ENCODE assay signal across 1 cellular context in genomic region chr17:61462734-61463067, GRCh38.
TF ChIP-seq lines count a peak whose summit lies in the region.

No MANE protein-coding gene starts in this region.

TF ChIP-seq in IMR-90, 13 proteins besides CTCF, POLR2A, EP300 and RAD21 (continued from another document):
- TF ChIP-seq, protein P1, sequence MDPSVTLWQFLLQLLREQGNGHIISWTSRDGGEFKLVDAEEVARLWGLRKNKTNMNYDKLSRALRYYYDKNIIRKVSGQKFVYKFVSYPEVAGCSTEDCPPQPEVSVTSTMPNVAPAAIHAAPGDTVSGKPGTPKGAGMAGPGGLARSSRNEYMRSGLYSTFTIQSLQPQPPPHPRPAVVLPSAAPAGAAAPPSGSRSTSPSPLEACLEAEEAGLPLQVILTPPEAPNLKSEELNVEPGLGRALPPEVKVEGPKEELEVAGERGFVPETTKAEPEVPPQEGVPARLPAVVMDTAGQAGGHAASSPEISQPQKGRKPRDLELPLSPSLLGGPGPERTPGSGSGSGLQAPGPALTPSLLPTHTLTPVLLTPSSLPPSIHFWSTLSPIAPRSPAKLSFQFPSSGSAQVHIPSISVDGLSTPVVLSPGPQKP (IDR thresholded peaks at IDR 0.05; ENCODE audit: borderline replicate concordance, low read depth, low read length) = no peak
- no peak for TF ChIP-seq BHLHE40 (IDR thresholded peaks at IDR 0.05; ENCODE audit: low read depth, low read length)
- TF ChIP-seq, protein P2, sequence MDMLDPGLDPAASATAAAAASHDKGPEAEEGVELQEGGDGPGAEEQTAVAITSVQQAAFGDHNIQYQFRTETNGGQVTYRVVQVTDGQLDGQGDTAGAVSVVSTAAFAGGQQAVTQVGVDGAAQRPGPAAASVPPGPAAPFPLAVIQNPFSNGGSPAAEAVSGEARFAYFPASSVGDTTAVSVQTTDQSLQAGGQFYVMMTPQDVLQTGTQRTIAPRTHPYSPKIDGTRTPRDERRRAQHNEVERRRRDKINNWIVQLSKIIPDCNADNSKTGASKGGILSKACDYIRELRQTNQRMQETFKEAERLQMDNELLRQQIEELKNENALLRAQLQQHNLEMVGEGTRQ (IDR thresholded peaks at IDR 0.05; ENCODE audit: low read depth, low read length) = no peak
